Comparison of ENCODE assay signal across 15 cellular contexts in the genomic region with DNA sequence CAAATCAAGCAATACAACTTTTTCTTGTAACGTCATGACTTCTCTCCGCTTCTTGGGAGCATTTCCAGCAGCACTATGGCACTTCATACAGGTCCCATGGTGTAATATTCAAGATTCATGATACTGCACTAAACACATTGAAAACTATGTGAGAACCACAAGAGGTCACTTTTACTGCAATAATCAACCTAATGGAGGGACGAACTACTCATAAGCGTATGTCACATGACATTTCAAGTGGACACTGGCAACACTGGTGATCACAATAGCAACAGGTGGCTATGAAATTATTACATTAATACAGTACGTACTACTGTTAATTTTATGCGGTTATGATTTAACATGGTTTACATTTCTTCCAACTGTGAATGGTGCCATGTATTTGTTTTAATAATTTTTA.
DNase-seq lines count a peak whose midpoint lies in the region; ATAC-seq and TF ChIP-seq lines count a peak whose summit lies in the region.
"Had no signal": no experiment of that assay in that cellular context is flagged by ENCODE, and none has a peak within 500 bp of the region (broad histone marks: within the 10 kb centered on the region; RNA-seq: fewer than 3 reads in every experiment).

No MANE protein-coding gene starts in this region.

- no peak overlapping the region for H3K27ac ChIP-seq in VCaP
- H3K27ac ChIP-seq in heart left ventricle: no peak overlapping the region
- H3K27ac ChIP-seq: Peyer's patch had no signal

- H3K27ac Mint-ChIP-seq in activated T-helper 17 cell treated with anti-CD3 and anti-CD28 coated beads, Interleukin-2, amount 50 U/mL, for 72 hours: no peak overlapping the region
- H3K27ac Mint-ChIP-seq: activated CD8-positive, alpha-beta T cell treated with anti-CD3 and anti-CD28 coated beads, Interleukin-2, amount 10 ng/mL, durations not matched to agents 7 days and 5 days had no signal

- H3K4me3 Mint-ChIP-seq in activated T-helper 17 cell treated with anti-CD3 and anti-CD28 coated beads, Interleukin-2, amount 50 U/mL, for 72 hours: no peak overlapping the region
- H3K4me3 Mint-ChIP-seq: activated CD8-positive, alpha-beta T cell treated with anti-CD3 and anti-CD28 coated beads, Interleukin-2, amount 10 ng/mL, durations not matched to agents 7 days and 5 days; brain; GM23338 had no signal

- no peaks in the 10 kb centered on the region for H3K9me3 Mint-ChIP-seq in activated T-helper 17 cell treated with anti-CD3 and anti-CD28 coated beads, Interleukin-2, amount 50 U/mL, for 72 hours

- TF ChIP-seq CTCF in VCaP (conservative IDR thresholded peaks at IDR 0.05) (peak; percentile 63), heart left ventricle (IDR thresholded peaks at IDR 0.05) (peak in 8 of 12 donors; percentile 6 to 49 (median 40))

- H3K36me3 Mint-ChIP-seq in activated T-helper 17 cell treated with anti-CD3 and anti-CD28 coated beads, Interleukin-2, amount 50 U/mL, for 72 hours (ENCODE audit: low read depth): no peaks in the 10 kb centered on the region

- peak; percentile 25 for DNase-seq in LHCN-M2 (ENCODE audit: low read depth)
- DNase-seq in heart left ventricle: no peak
- DNase-seq in pulmonary artery endothelial cell (ENCODE audit: low read depth, low spot score): peak; percentile 7
- no peak for DNase-seq in stimulated activated CD4-positive, alpha-beta T cell treated with anti-CD3 and anti-CD28 coated beads, Interleukin-4, amount 100 ng/mL, for 24 hours
- DNase-seq: activated CD8-positive, alpha-beta T cell treated with anti-CD3 and anti-CD28 coated beads, Interleukin-2, amount 10 ng/mL, durations not matched to agents 7 days and 5 days; activated effector memory CD4-positive, alpha-beta T cell treated with anti-CD3 and anti-CD28 coated beads, Interleukin-2, amount 50 U/mL, for 16 hours; C1 segment of cervical spinal cord; Peyer's patch; retina; T1000 had no signal

- peak; percentile 64 to 91 (median 76) for ATAC-seq in heart left ventricle
- no peak for ATAC-seq in activated T-helper 17 cell treated with anti-CD3 and anti-CD28 coated beads, Interleukin-2, amount 50 U/mL, for 72 hours (replicated peaks)
- no peak for ATAC-seq in GM21737 (IDR thresholded peaks at IDR 0.05; ENCODE audit: unreplicated experiment)
- ATAC-seq: activated CD8-positive, alpha-beta T cell treated with anti-CD3 and anti-CD28 coated beads, Interleukin-2, amount 10 ng/mL, durations not matched to agents 7 days and 5 days; GM23338 had no signal

- H3K4me3 ChIP-seq in heart left ventricle: no peak overlapping the region
- H3K4me3 ChIP-seq: GM23338, Peyer's patch had no signal

- intact Hi-C loops in heart left ventricle (cut with DNase I): loop anchor here in 9 of 10 donors (1.0 to 5.0 kb wide), 4 partner anchors 101 to 106 kb away; no protein-coding TSS in a partner anchor

- peaks cover 0 to 4% (median 0%) of the 10 kb centered on the region in 9 donors for H3K36me3 ChIP-seq in heart left ventricle
- H3K36me3 ChIP-seq: Peyer's patch had no signal

- H3K4me1 Mint-ChIP-seq in activated T-helper 17 cell treated with anti-CD3 and anti-CD28 coated beads, Interleukin-2, amount 50 U/mL, for 72 hours: no peaks in the 10 kb centered on the region
- H3K4me1 Mint-ChIP-seq: brain had no signal

- WGBS in heart left ventricle, 4 donors: 44 to 76% (median 56%) methylated on average over 6 of the region's 6 CpGs

- no peaks in the 10 kb centered on the region for H3K27me3 Mint-ChIP-seq in activated T-helper 17 cell treated with anti-CD3 and anti-CD28 coated beads, Interleukin-2, amount 50 U/mL, for 72 hours
- H3K27me3 Mint-ChIP-seq: brain had no signal

- no peaks in the 10 kb centered on the region for H3K27me3 ChIP-seq in heart left ventricle
- H3K27me3 ChIP-seq: Peyer's patch had no signal

- no peaks in the 10 kb centered on the region for H3K4me1 ChIP-seq in heart left ventricle
- H3K4me1 ChIP-seq: Peyer's patch had no signal

- no peak for TF ChIP-seq POLR2A in heart left ventricle (IDR thresholded peaks at IDR 0.05)

- peaks cover 0 to 5% (median 0%) of the 10 kb centered on the region in 12 donors for H3K9me3 ChIP-seq in heart left ventricle
- H3K9me3 ChIP-seq: Peyer's patch had no signal

Comparison
In these comparisons a context has a peak if more than half of its experiments do, and no peak if none do; other contexts are left out.
1. DNase-seq: peak in LHCN-M2 (single experiment) and pulmonary artery endothelial cell (single experiment); none in heart left ventricle (0 of 5) and stimulated activated CD4-positive, alpha-beta T cell treated with anti-CD3 and anti-CD28 coated beads, Interleukin-4, amount 100 ng/mL, for 24 hours (single experiment).
2. ATAC-seq: peak in heart left ventricle (4 of 4); none in activated T-helper 17 cell treated with anti-CD3 and anti-CD28 coated beads, Interleukin-2, amount 50 U/mL, for 72 hours (single experiment) and GM21737 (single experiment).